In genomic region chr16:56047307-56048234, GRCh38 we compare ENCODE assay signal across 19 cellular contexts.
A peak's percentile ranks its signal among the peaks of the same experiment; 100 is the strongest.
DNase-seq lines count a peak whose midpoint lies in the region; ATAC-seq and TF ChIP-seq lines count a peak whose summit lies in the region.
"Had no signal": no experiment of that assay in that cellular context is flagged by ENCODE, and none has a peak within 500 bp of the region (broad histone marks: within the 10 kb centered on the region; RNA-seq: fewer than 3 reads in every experiment).

No MANE protein-coding gene starts in this region.

- H3K9me3 ChIP-seq in OCI-LY7 (ENCODE audit: low read length) (no peaks in the 10 kb centered on the region), left ventricle myocardium inferior (replicated peaks) (no peaks in the 10 kb centered on the region)
- H3K9me3 ChIP-seq: A549 had no signal

- DNase-seq in Right ventricle myocardium inferior (ENCODE audit: missing footprints) (no peak), cardiac septum (ENCODE audit: low spot score) (no peak), OCI-LY7 (ENCODE audit: low spot score) (no peak), left ventricle myocardium inferior (peak; percentile 34), retina (peak; percentile 19), NCI-H1930 (lab: John Stamatoyannopoulos, UW) (no peak), NAMALWA (ENCODE audit: low spot score) (no peak)
- no peak for DNase-seq in effector CD4-positive, alpha-beta T cell
- DNase-seq: CD4-positive, CD25-positive, alpha-beta regulatory T cell; KG1; NCI-H2029 treated with DMSO at 0.1 percent for 48 hours; NCI-H226; NCI-H69; SHP77 treated with DMSO at 0.1 percent for 48 hours; SW 1271 had no signal

- H3K27ac ChIP-seq in OCI-LY7 (ENCODE audit: low read depth, low read length, poor library complexity, severe bottlenecking) = no peak overlapping the region
- peak overlapping the region; percentile 67 for H3K27ac ChIP-seq in left ventricle myocardium inferior (replicated peaks)
- H3K27ac ChIP-seq: A549, HL-60 had no signal

- H3K27me3 ChIP-seq in left ventricle myocardium inferior (ENCODE audit: low read depth) = no peaks in the 10 kb centered on the region

- H3K36me3 ChIP-seq in OCI-LY7 (ENCODE audit: insufficient read depth, low read length) (no peaks in the 10 kb centered on the region), left ventricle myocardium inferior (no peaks in the 10 kb centered on the region)

- intact Hi-C loops in Right ventricle myocardium inferior (cut with DNase I) (loop anchor here (5.0 kb wide), 1 partner anchor 60 kb away; no protein-coding TSS in a partner anchor), cardiac septum (cut with DNase I) (loop anchor here (5.0 kb wide), 1 partner anchor 145 kb away; the partner anchor contains the start of gene GNAO1), OCI-LY7 (cut with micrococcal nuclease; ENCODE audit: unreplicated experiment) (loop anchor here (10.0 kb wide), 1 partner anchor 237 kb away; no protein-coding TSS in a partner anchor), left ventricle myocardium inferior (cut with micrococcal nuclease) (no loop called here)

- no peak for TF ChIP-seq CTCF in OCI-LY7 (conservative IDR thresholded peaks at IDR 0.05; ENCODE audit: low read length)
- TF ChIP-seq CTCF in left ventricle myocardium inferior (IDR thresholded peaks at IDR 0.05; ENCODE audit: borderline replicate concordance) = no peak

- H3K79me2 ChIP-seq in OCI-LY7 (ENCODE audit: insufficient read depth, low read depth, low read length) = no peaks in the 10 kb centered on the region

- ATAC-seq in Right ventricle myocardium inferior = peak; percentile 90
- ATAC-seq: A549, GM23338, Panc1 had no signal

- BruUV-seq in OCI-LY7 (replicated peaks; lab: Mats Ljungman, UMichigan) = no TSS peak

- H3K4me2 ChIP-seq in OCI-LY7 (ENCODE audit: low read length) = peak overlapping the region; percentile 41; the same call in 1 of the 2 replicates
- H3K4me2 ChIP-seq: A549, GM23338 had no signal

- no peak overlapping the region for H2AFZ ChIP-seq in OCI-LY7 (ENCODE audit: low read length)
- H2AFZ ChIP-seq: GM23338 had no signal

- no peaks in the 10 kb centered on the region for H4K20me1 ChIP-seq in OCI-LY7 (ENCODE audit: insufficient read depth, low read length)

- CTCF ChIA-PET in OCI-LY7 (lab: Charles Lee; ENCODE audit: unreplicated experiment) = no interaction called here

- POLR2A ChIA-PET in OCI-LY7 (lab: Charles Lee) = interaction anchor here (0.6 to 1.8 kb wide), 3 partner anchors 14 to 91 kb away, joined by 3 to 4 read pairs (median 3); no protein-coding TSS in a partner anchor

- H3K4me1 ChIP-seq in OCI-LY7 (ENCODE audit: insufficient read depth, low read length, poor library complexity, severe bottlenecking) = peaks cover 16% of the 10 kb centered on the region
- H3K4me1 ChIP-seq in left ventricle myocardium inferior = peaks cover 16% of the 10 kb centered on the region
- H3K4me1 ChIP-seq: A549 had no signal

- H3K9me2 ChIP-seq in OCI-LY7 (ENCODE audit: insufficient read depth, low read length) = no peaks in the 10 kb centered on the region

- H3K4me3 ChIP-seq in OCI-LY7 (ENCODE audit: low read depth, low read length, poor library complexity, severe bottlenecking) = no peak overlapping the region
- no peak overlapping the region for H3K4me3 ChIP-seq in left ventricle myocardium inferior
- H3K4me3 ChIP-seq: A549, GM23338 had no signal

Comparison
In these comparisons a context has a peak if more than half of its experiments do, and no peak if none do; other contexts are left out.
1. DNase-seq: peak in left ventricle myocardium inferior (single experiment) and retina (single experiment); none in Right ventricle myocardium inferior (single experiment), cardiac septum (single experiment), OCI-LY7 (single experiment), NCI-H1930 (0 of 2), effector CD4-positive, alpha-beta T cell (single experiment) and NAMALWA (single experiment).